ENCODE assay signal across 20 cellular contexts in genomic region chr3:143429628-143430514, GRCh38.
A peak's percentile ranks its signal among the peaks of the same experiment; 100 is the strongest.
DNase-seq lines count a peak whose midpoint lies in the region; ATAC-seq, FAIRE-seq and TF ChIP-seq lines count a peak whose summit lies in the region.
"Had no signal": no experiment of that assay in that cellular context is flagged by ENCODE, and none has a peak within 500 bp of the region (broad histone marks: within the 10 kb centered on the region; RNA-seq: fewer than 3 reads in every experiment).

No MANE protein-coding gene starts in this region.

- 71% methylated on average over 5 of the region's 5 CpGs; no CpG with 5 or more reads in 1 of the 2 experiments for WGBS in H1 (ENCODE audit: extremely low coverage in 1 of 2, insufficient coverage in 1 of 2, insufficient read length in 1 of 2, insufficient replicate concordance in 2 of 2, low coverage in 1 of 2, low lambda C conversion rate in 2 of 2, missing lambda C conversion rate in 1 of 2), 2 experiments
- WGBS in neuronal stem cell (ENCODE audit: extremely low coverage in 2 of 2, insufficient read length in 2 of 2, insufficient replicate concordance in 1 of 2), 2 donors: no CpG with 5 or more reads among the region's 5 CpGs

- TF ChIP-seq EP300 in H1 (IDR thresholded peaks at IDR 0.05; ENCODE audit: borderline replicate concordance in 1 of 2, low read depth in 2 of 2, low read length in 2 of 2): peak in 1 of 2 experiments; percentile 14; a peak in 1 of 3 replicates

- H2BK12ac ChIP-seq in H1 (ENCODE audit: low read depth, low read length): peak overlapping the region; percentile 68; the same call in 1 of the 2 replicates
- H2BK12ac ChIP-seq in neuronal stem cell (ENCODE audit: low read length): no peak overlapping the region

- H3K27me3 ChIP-seq in H1 (replicated peaks in 1 of 4; ENCODE audit: control insufficient read depth in 3 of 4, extremely low read depth in 1 of 4, insufficient read depth in 3 of 4, low read length in 3 of 4) (no peaks in the 10 kb centered on the region), neuronal stem cell (ENCODE audit: control insufficient read depth in 3 of 3, insufficient read depth in 3 of 3, low read depth in 1 of 3, low read length in 3 of 3) (no peaks in the 10 kb centered on the region), breast epithelium (no peaks in the 10 kb centered on the region)
- H3K27me3 ChIP-seq: body of pancreas, dorsolateral prefrontal cortex had no signal

- H3K27ac ChIP-seq in H1 (ENCODE audit: low read depth, low read length): no peak overlapping the region
- H3K27ac ChIP-seq in neuronal stem cell (replicated peaks; ENCODE audit: low read length): no peak overlapping the region
- no peak overlapping the region for H3K27ac ChIP-seq in breast epithelium
- H3K27ac ChIP-seq: body of pancreas, dorsolateral prefrontal cortex, prostate gland, thoracic aorta had no signal

- H2BK120ac ChIP-seq in H1 (replicated peaks; ENCODE audit: low read depth, low read length) (no peak overlapping the region), neuronal stem cell (ENCODE audit: low read depth, low read length) (no peak overlapping the region)

- TF ChIP-seq CTCF in H1 (IDR thresholded peaks at IDR 0.05; ENCODE audit: control extremely low read depth in 1 of 3, insufficient read depth in 1 of 3, low read depth in 1 of 3, low read length in 3 of 3) (no peak), breast epithelium (IDR thresholded peaks at IDR 0.05) (no peak)

- H3K79me2 ChIP-seq in H1 (ENCODE audit: control insufficient read depth in 1 of 2, insufficient read depth in 2 of 2, low read length in 2 of 2): no peaks in the 10 kb centered on the region

- H3K9ac ChIP-seq in H1 (replicated peaks in 1 of 4; ENCODE audit: extremely low read depth in 1 of 4, low read depth in 3 of 4, low read length in 3 of 4) (no peak overlapping the region), neuronal stem cell (ENCODE audit: low read depth, low read length, poor library complexity) (no peak overlapping the region)

- no peak overlapping the region for H2BK20ac ChIP-seq in H1 (ENCODE audit: low read length)

- H3K36me3 ChIP-seq in H1 (ENCODE audit: control insufficient read depth in 2 of 4, insufficient read depth in 4 of 4, low read length in 3 of 4): no peaks in the 10 kb centered on the region
- no peaks in the 10 kb centered on the region for H3K36me3 ChIP-seq in neuronal stem cell (replicated peaks in 1 of 2; ENCODE audit: control insufficient read depth in 2 of 2, insufficient read depth in 2 of 2, low read length in 2 of 2)
- H3K36me3 ChIP-seq in breast epithelium: no peaks in the 10 kb centered on the region
- H3K36me3 ChIP-seq: prostate gland, thoracic aorta had no signal

- no peaks in the 10 kb centered on the region for H4K20me1 ChIP-seq in H1 (replicated peaks in 1 of 2; ENCODE audit: control insufficient read depth in 1 of 2, insufficient read depth in 2 of 2, low read length in 2 of 2)

- TF ChIP-seq POLR2A in H1 (IDR thresholded peaks at IDR 0.05; ENCODE audit: control extremely low read depth in 1 of 2, low read depth in 2 of 2, low read length in 2 of 2) (no peak), breast epithelium (IDR thresholded peaks at IDR 0.05) (no peak)

- H4K5ac ChIP-seq in H1 (ENCODE audit: insufficient read length, low read depth, low read length): no peak overlapping the region

- no peak overlapping the region for H4K91ac ChIP-seq in H1 (replicated peaks; ENCODE audit: insufficient read length, low read length)
- H4K91ac ChIP-seq in neuronal stem cell (ENCODE audit: low read depth, low read length, poor library complexity): no peak overlapping the region

- no peak overlapping the region for H4K8ac ChIP-seq in H1 (ENCODE audit: extremely low read depth, insufficient read depth, low read length)
- no peak overlapping the region for H4K8ac ChIP-seq in neuronal stem cell (ENCODE audit: low read depth, low read length)

- ATAC-seq in GM18502 (IDR thresholded peaks at IDR 0.05; ENCODE audit: poor library complexity, unreplicated experiment) (peak; percentile 60), HG03095 (IDR thresholded peaks at IDR 0.05; ENCODE audit: unreplicated experiment) (no peak), HG03039 (IDR thresholded peaks at IDR 0.05; ENCODE audit: unreplicated experiment) (no peak), HG03571 (IDR thresholded peaks at IDR 0.05; ENCODE audit: unreplicated experiment) (no peak)
- ATAC-seq: body of pancreas had no signal

- TF ChIP-seq RAD21 in H1 (IDR thresholded peaks at IDR 0.05 in 1 of 2, conservative IDR thresholded peaks at IDR 0.05 in 1 of 2; ENCODE audit: low read depth in 2 of 2, low read length in 2 of 2): no peak

- intact Hi-C loops in breast epithelium (cut with DNase I; ENCODE audit: low total_unique reads): no loop called here

- CTCF ChIA-PET in H1 (lab: Charles Lee; ENCODE audit: partially characterized antibody): interaction anchor here (0.6 to 7.6 kb wide), 7 partner anchors 14 to 269 kb away, joined by 3 to 66 read pairs (median 3); no protein-coding TSS in a partner anchor

- H3K18ac ChIP-seq in H1 (ENCODE audit: extremely low read depth, low read length) (no peak overlapping the region), neuronal stem cell (ENCODE audit: low read length) (no peak overlapping the region)

- H3K79me1 ChIP-seq in H1 (ENCODE audit: low read depth, low read length) (no peaks in the 10 kb centered on the region), neuronal stem cell (ENCODE audit: low read depth, low read length) (no peaks in the 10 kb centered on the region)

- H3K23ac ChIP-seq in H1 (ENCODE audit: insufficient read length) (no peak overlapping the region), neuronal stem cell (ENCODE audit: low read depth, low read length, poor library complexity) (no peak overlapping the region)

- no peak overlapping the region for H3K56ac ChIP-seq in H1 (replicated peaks; ENCODE audit: insufficient read length, low read depth, low read length)

- H2AFZ ChIP-seq in H1 (ENCODE audit: low read length) (no peak overlapping the region), neuronal stem cell (ENCODE audit: low read length) (no peak overlapping the region)

- POLR2A ChIA-PET in H1 (lab: Charles Lee; ENCODE audit: partially characterized antibody): no interaction called here

- FAIRE-seq in H1 (lab: Jason Lieb, UNC): no peak

- H3K14ac ChIP-seq in H1 (ENCODE audit: insufficient read length): no peak overlapping the region
- peak overlapping the region; percentile 21 for H3K14ac ChIP-seq in neuronal stem cell (ENCODE audit: low read length)

- 0 out of 4 replicates have a peak overlapping the region, but pooled peaks of 1 of the 2 experiments have one; percentile 4 for H3K4me2 ChIP-seq in H1 (ENCODE audit: insufficient read depth in 1 of 2, low read depth in 2 of 2, low read length in 2 of 2)
- H3K4me2 ChIP-seq in neuronal stem cell (ENCODE audit: insufficient read depth, low read length, poor library complexity, severe bottlenecking): no peak overlapping the region

- no peak overlapping the region for H2AK5ac ChIP-seq in H1 (ENCODE audit: low read depth, low read length)
- no peak overlapping the region for H2AK5ac ChIP-seq in neuronal stem cell (ENCODE audit: low read depth, low read length)

- H3K9me3 ChIP-seq in H1 (ENCODE audit: insufficient read depth in 2 of 2, low read depth in 1 of 2, low read length in 1 of 2): no peaks in the 10 kb centered on the region
- peaks cover 0 to 1% of the 10 kb centered on the region in 2 donors for H3K9me3 ChIP-seq in neuronal stem cell (replicated peaks in 1 of 2; ENCODE audit: control insufficient read depth in 2 of 2, insufficient read depth in 1 of 2, low read depth in 1 of 2, low read length in 2 of 2)
- no peaks in the 10 kb centered on the region for H3K9me3 ChIP-seq in breast epithelium
- H3K9me3 ChIP-seq: body of pancreas, prostate gland, thoracic aorta had no signal

- H2BK5ac ChIP-seq in H1 (ENCODE audit: low read depth, low read length): no peak overlapping the region
- no peak overlapping the region for H2BK5ac ChIP-seq in neuronal stem cell (ENCODE audit: low read length)

- H3K4me3 ChIP-seq in H1 (ENCODE audit: extremely low read depth in 1 of 4, insufficient read depth in 2 of 4, low read depth in 3 of 4, low read length in 4 of 4) (no peak overlapping the region), neuronal stem cell (ENCODE audit: low read length in 2 of 2) (no peak overlapping the region), breast epithelium (no peak overlapping the region)
- H3K4me3 ChIP-seq: body of pancreas, dorsolateral prefrontal cortex, lung, prostate gland, thoracic aorta had no signal

- no peaks in the 10 kb centered on the region; the same call in 1 of the 2 replicates for H3K23me2 ChIP-seq in H1 (ENCODE audit: low read depth, low read length)

- H3K4ac ChIP-seq in H1 (replicated peaks; ENCODE audit: insufficient read length, low read depth, low read length): no peak overlapping the region
- no peak overlapping the region for H3K4ac ChIP-seq in neuronal stem cell (ENCODE audit: low read length)

- H2BK15ac ChIP-seq in H1 (ENCODE audit: low read length) (no peak overlapping the region), neuronal stem cell (ENCODE audit: low read length) (no peak overlapping the region)

- DNase-seq in M059J (ENCODE audit: low read depth): peak; percentile 80
- no peak for DNase-seq in H1 (ENCODE audit: low read depth in 1 of 2, low spot score in 2 of 2)
- DNase-seq in neuronal stem cell (ENCODE audit: low spot score): no peak
- DNase-seq in breast epithelium (ENCODE audit: low spot score in 2 of 2): no peak
- DNase-seq: activated CD8-positive, alpha-beta memory T cell treated with anti-CD3 and anti-CD28 coated beads, Interleukin-2, amount 50 U/mL, for 48 hours; activated naive CD4-positive, alpha-beta T cell treated with Interleukin-2 at 50 U/mL for 16 hours; body of pancreas; COR-L47; dorsolateral prefrontal cortex; GDM1; immature natural killer cell; NCI-H1092; NCI-H526 treated with DMSO at 0.1 percent for 48 hours had no signal

- H3K4me1 ChIP-seq in H1 (replicated peaks in 1 of 4; ENCODE audit: control insufficient read depth in 3 of 4, insufficient read depth in 4 of 4, low read length in 3 of 4) (peaks cover 3 to 13% (median 10%) of the 10 kb centered on the region in 4 experiments; a peak in 4 of 7 replicates), neuronal stem cell (ENCODE audit: control insufficient read depth in 2 of 2, insufficient read depth in 1 of 2, low read depth in 1 of 2, low read length in 2 of 2) (peaks cover 0 to 21% of the 10 kb centered on the region in 2 donors), breast epithelium (no peaks in the 10 kb centered on the region)
- H3K4me1 ChIP-seq: body of pancreas, prostate gland had no signal

TF ChIP-seq in H1, 55 proteins besides CTCF, POLR2A, EP300 and RAD21 (continues in another document):
- TF ChIP-seq RNF2 (IDR thresholded peaks at IDR 0.05; ENCODE audit: borderline replicate concordance, low read depth, low read length, missing control alignments, poor library complexity, severe bottlenecking) (no peak), EGR1 (IDR thresholded peaks at IDR 0.05; ENCODE audit: borderline replicate concordance, low read depth, low read length) (no peak), SP4 (IDR thresholded peaks at IDR 0.05; ENCODE audit: low read length) (no peak), NRF1 (IDR thresholded peaks at IDR 0.05; ENCODE audit: low read depth, low read length) (no peak), TAF7 (optimal IDR thresholded peaks at IDR 0.05; ENCODE audit: borderline replicate concordance, low read depth, low read length) (no peak), KDM1A (IDR thresholded peaks at IDR 0.05; ENCODE audit: borderline replicate concordance, low read length) (no peak)
